20 cellular contexts compared by ENCODE assay signal in the genomic region with DNA sequence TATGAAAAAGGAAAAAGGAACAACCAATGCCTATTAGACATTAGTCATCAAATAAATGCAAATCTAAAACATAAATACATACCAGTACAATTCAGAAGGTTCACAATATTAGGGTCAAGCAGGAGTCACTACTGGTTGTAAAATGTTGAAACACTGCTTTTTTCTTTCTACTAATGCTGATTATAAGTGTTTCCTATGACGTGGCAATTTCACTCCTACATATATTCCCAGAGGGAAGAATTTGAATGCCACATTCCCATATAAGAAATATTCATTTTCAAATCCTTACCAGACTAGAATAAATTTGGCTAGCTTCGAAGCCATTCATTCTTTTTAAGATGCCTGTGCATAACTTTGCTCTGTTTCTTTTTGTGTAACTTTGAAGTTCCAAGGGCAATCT. TPM values are rescaled to one million over a fixed set of nuclear protein-coding genes. Genes with fewer than 3 reads are reported as not detected.
"Had no signal": no experiment of that assay in that cellular context is flagged by ENCODE, and none has a peak within 500 bp of the region (broad histone marks: within the 10 kb centered on the region; RNA-seq: fewer than 3 reads in every experiment).

No MANE protein-coding gene starts in this region.

- H3K4me1 ChIP-seq: breast epithelium, gastrocnemius medialis, heart right ventricle, testis had no signal

- H3K36me3 ChIP-seq: breast epithelium, gastrocnemius medialis, heart right ventricle had no signal

- DNase-seq: activated CD4-positive, alpha-beta memory T cell treated with anti-CD3 and anti-CD28 coated beads, Interleukin-2, amount 10 ng/mL, durations not matched to agents 7 days and 5 days; activated CD4-positive, alpha-beta T cell treated with anti-CD3 and anti-CD28 coated beads for 36 hours; activated gamma-delta T cell; activated T-cell treated with anti-CD3 and anti-CD28 coated beads, Interleukin-2, amount 50 U/mL, for 48 hours; aorta; gastrocnemius medialis; heart right ventricle; islet precursor cell; nephron progenitor cell; stimulated activated CD4-positive, alpha-beta T cell treated with anti-CD3 and anti-CD28 coated beads, Interleukin-4, amount 100 ng/mL, for 1 hour; stimulated activated CD8-positive, alpha-beta memory T cell treated with anti-CD3 and anti-CD28 coated beads, Interleukin-4, amount 100 ng/mL, for 48 hours; T1000; testis had no signal

- H3K4me3 ChIP-seq: breast epithelium, gastrocnemius medialis, heart right ventricle, testis had no signal

- H3K9me3 ChIP-seq: breast epithelium, gastrocnemius medialis, testis had no signal

- H3K27me3 ChIP-seq: breast epithelium, testis had no signal

RNA-seq across cellular contexts. Expression of gene KRTAP9-2, which starts 2.6 kb away (rescaled TPM):
- total RNA-seq: activated CD4-positive, alpha-beta memory T cell treated with anti-CD3 and anti-CD28 coated beads, Interleukin-2, amount 10 ng/mL, durations not matched to agents 7 days and 5 days; activated CD4-positive, alpha-beta T cell treated with anti-CD3 and anti-CD28 coated beads for 36 hours; aorta; breast epithelium; chondrocyte; esophagus mucosa; gastrocnemius medialis; heart right ventricle; left lobe of liver; osteocyte; pulmonary artery endothelial cell; testis; ureter had no signal

RNA-seq across cellular contexts. Expression of gene KRTAP9-3, which starts 8.4 kb away (rescaled TPM):
- total RNA-seq: activated CD4-positive, alpha-beta memory T cell treated with anti-CD3 and anti-CD28 coated beads, Interleukin-2, amount 10 ng/mL, durations not matched to agents 7 days and 5 days; activated CD4-positive, alpha-beta T cell treated with anti-CD3 and anti-CD28 coated beads for 36 hours; aorta; breast epithelium; chondrocyte; esophagus mucosa; gastrocnemius medialis; heart right ventricle; left lobe of liver; osteocyte; pulmonary artery endothelial cell; testis; ureter had no signal

RNA-seq across cellular contexts. Expression of gene KRTAP9-8, which starts 14.0 kb away (rescaled TPM):
- total RNA-seq: activated CD4-positive, alpha-beta memory T cell treated with anti-CD3 and anti-CD28 coated beads, Interleukin-2, amount 10 ng/mL, durations not matched to agents 7 days and 5 days; activated CD4-positive, alpha-beta T cell treated with anti-CD3 and anti-CD28 coated beads for 36 hours; aorta; breast epithelium; chondrocyte; esophagus mucosa; gastrocnemius medialis; heart right ventricle; left lobe of liver; osteocyte; pulmonary artery endothelial cell; testis; ureter had no signal

RNA-seq across cellular contexts. Expression of gene KRTAP9-4, which starts 25.7 kb away (rescaled TPM):
- total RNA-seq: activated CD4-positive, alpha-beta memory T cell treated with anti-CD3 and anti-CD28 coated beads, Interleukin-2, amount 10 ng/mL, durations not matched to agents 7 days and 5 days; activated CD4-positive, alpha-beta T cell treated with anti-CD3 and anti-CD28 coated beads for 36 hours; aorta; breast epithelium; chondrocyte; esophagus mucosa; gastrocnemius medialis; heart right ventricle; left lobe of liver; osteocyte; pulmonary artery endothelial cell; testis; ureter had no signal

RNA-seq across cellular contexts. Expression of gene KRTAP9-9, which starts 31.4 kb away (rescaled TPM):
- total RNA-seq: activated CD4-positive, alpha-beta memory T cell treated with anti-CD3 and anti-CD28 coated beads, Interleukin-2, amount 10 ng/mL, durations not matched to agents 7 days and 5 days; activated CD4-positive, alpha-beta T cell treated with anti-CD3 and anti-CD28 coated beads for 36 hours; aorta; breast epithelium; chondrocyte; esophagus mucosa; gastrocnemius medialis; heart right ventricle; left lobe of liver; osteocyte; pulmonary artery endothelial cell; testis; ureter had no signal
